In genomic region chr9:129131300-129132145, GRCh38 we compare ENCODE assay signal across 8 cellular contexts. TPM values are rescaled to one million over a fixed set of nuclear protein-coding genes. Genes with fewer than 3 reads are reported as not detected.
DNase-seq lines count a peak whose midpoint lies in the region; ATAC-seq and TF ChIP-seq lines count a peak whose summit lies in the region.

No MANE protein-coding gene starts in this region.

- ATAC-seq in CD4-positive, CD25-positive, alpha-beta regulatory T cell (ENCODE audit: low read depth in 2 of 2): peak; percentile 98 to 99
- peak; percentile 94 for ATAC-seq in lung (ENCODE audit: insufficient read depth, low FRiP score)

- H3K36me3 Mint-ChIP-seq in CD4-positive, CD25-positive, alpha-beta regulatory T cell: peaks cover 26% of the 10 kb centered on the region

- no peak overlapping the region for H3K4me3 ChIP-seq in CD4-positive, CD25-positive, alpha-beta regulatory T cell (ENCODE audit: low read depth, low read length)
- H3K4me3 ChIP-seq in GM23248 (no peak overlapping the region), colonic mucosa (no peak overlapping the region), lung (no peak overlapping the region)

- H3F3A ChIP-seq in GM23248 (ENCODE audit: insufficient read depth): no peaks in the 10 kb centered on the region

- peak; percentile 99 for TF ChIP-seq CTCF in colonic mucosa (IDR thresholded peaks at IDR 0.05)
- TF ChIP-seq CTCF in lung (IDR thresholded peaks at IDR 0.05; ENCODE audit: control extremely low read depth, extremely low read depth): peak; percentile 98

- no peaks in the 10 kb centered on the region for H4K20me1 ChIP-seq in GM23248 (ENCODE audit: insufficient read depth)

- H3K27me3 ChIP-seq in CD4-positive, CD25-positive, alpha-beta regulatory T cell (ENCODE audit: control insufficient read depth, insufficient read depth, low read length): no peaks in the 10 kb centered on the region
- no peaks in the 10 kb centered on the region for H3K27me3 ChIP-seq in GM23248 (replicated peaks; ENCODE audit: insufficient read depth)
- no peaks in the 10 kb centered on the region for H3K27me3 ChIP-seq in colonic mucosa
- no peaks in the 10 kb centered on the region for H3K27me3 ChIP-seq in lung (ENCODE audit: control insufficient read depth, insufficient read depth)

- H3K27ac ChIP-seq in CD4-positive, CD25-positive, alpha-beta regulatory T cell (ENCODE audit: insufficient read depth, low read length, poor library complexity, severe bottlenecking): no peak overlapping the region
- H3K27ac ChIP-seq in GM23248 (no peak overlapping the region), colonic mucosa (no peak overlapping the region), lung (ENCODE audit: low read depth in 1 of 2, low read length in 1 of 2) (no peak overlapping the region)

- intact Hi-C loops in colonic mucosa (cut with DNase I): no loop called here

- no peak overlapping the region for H3K9ac ChIP-seq in GM23248
- H3K9ac ChIP-seq in colonic mucosa (ENCODE audit: low read depth in 2 of 2, low read length in 2 of 2): no peak overlapping the region

- H3K79me2 ChIP-seq in GM23248 (ENCODE audit: insufficient read depth): no peaks in the 10 kb centered on the region; the same call in 1 of the 2 replicates

- peak overlapping the region in 1 of 3 donors; percentile 6 for H3K27ac Mint-ChIP-seq in CD4-positive, CD25-positive, alpha-beta regulatory T cell

- no peak overlapping the region for H3K4me2 ChIP-seq in GM23248 (ENCODE audit: unreplicated experiment)

- no peaks in the 10 kb centered on the region for H3K9me2 ChIP-seq in GM23248 (ENCODE audit: insufficient read depth)

- in situ Hi-C loops in GM23248 (cut with MboI): loop anchor here (5.0 to 10.0 kb wide), 2 partner anchors 486 to 653 kb away; no protein-coding TSS in a partner anchor

- H3K4me1 Mint-ChIP-seq in CD4-positive, CD25-positive, alpha-beta regulatory T cell: peaks cover 0 to 15% (median 7%) of the 10 kb centered on the region in 4 donors

- no peaks in the 10 kb centered on the region for H3K9me3 Mint-ChIP-seq in CD4-positive, CD25-positive, alpha-beta regulatory T cell

- peaks cover 5% of the 10 kb centered on the region for H3K4me1 ChIP-seq in CD4-positive, CD25-positive, alpha-beta regulatory T cell (ENCODE audit: control insufficient read depth, insufficient read depth, low read length, poor library complexity, severe bottlenecking)
- no peaks in the 10 kb centered on the region for H3K4me1 ChIP-seq in GM23248 (ENCODE audit: insufficient read depth)
- H3K4me1 ChIP-seq in colonic mucosa: no peaks in the 10 kb centered on the region
- peaks cover 0 to 7% of the 10 kb centered on the region in 2 donors for H3K4me1 ChIP-seq in lung (ENCODE audit: control insufficient read depth in 2 of 2, insufficient read depth in 2 of 2, low read length in 2 of 2)

- 34 to 44% methylated on average over 12 to 13 of the region's 13 CpGs for WGBS in GM23248 (ENCODE audit: low coverage in 1 of 2, low lambda C conversion rate in 2 of 2, missing lambda C conversion rate in 2 of 2), 2 experiments
- WGBS in lung, 2 donors: 44 to 46% methylated on average over 13 of the region's 13 CpGs

- H3K36me3 ChIP-seq in CD4-positive, CD25-positive, alpha-beta regulatory T cell (ENCODE audit: control insufficient read depth, insufficient read depth, low read length): peaks cover 45% of the 10 kb centered on the region
- H3K36me3 ChIP-seq in GM23248 (ENCODE audit: low read depth): peaks cover 2% of the 10 kb centered on the region; the same call in 1 of the 2 replicates
- H3K36me3 ChIP-seq in colonic mucosa: peaks cover 1% of the 10 kb centered on the region
- peaks cover 3 to 34% of the 10 kb centered on the region in 2 donors for H3K36me3 ChIP-seq in lung (ENCODE audit: control insufficient read depth in 2 of 2, insufficient read depth in 2 of 2, low read length in 2 of 2)

- DNase-seq in CD4-positive, CD25-positive, alpha-beta regulatory T cell: peak; percentile 72 to 86 (median 82)
- peak; percentile 77 for DNase-seq in GM23248
- peak; percentile 73 for DNase-seq in NCI-H2196 (lab: John Stamatoyannopoulos, UW; ENCODE audit: unreplicated experiment)
- DNase-seq in activated CD4-positive, alpha-beta T cell treated with anti-CD3 and anti-CD28 coated beads, Interleukin-2, amount 50 U/mL, for 24 hours (ENCODE audit: low read depth in 1 of 2, low spot score in 1 of 2): peak; percentile 77
- DNase-seq in colonic mucosa: peak; percentile 85
- DNase-seq in lung (ENCODE audit: low spot score): peak; percentile 82
- peak; percentile 71 for DNase-seq in stimulated activated CD8-positive, alpha-beta memory T cell treated with anti-CD3 and anti-CD28 coated beads, Interleukin-12 subunit alpha, Interleukin-12 subunit beta, amount 100 ng/mL, for 4 hours (ENCODE audit: low read depth)
- no peak for DNase-seq in NCI-H226

- peak overlapping the region in 1 of 4 donors; percentile 66 for H3K4me3 Mint-ChIP-seq in CD4-positive, CD25-positive, alpha-beta regulatory T cell

- H2AFZ ChIP-seq in GM23248: no peak overlapping the region

- H3K27me3 Mint-ChIP-seq in CD4-positive, CD25-positive, alpha-beta regulatory T cell: no peaks in the 10 kb centered on the region

- H3K9me3 ChIP-seq in CD4-positive, CD25-positive, alpha-beta regulatory T cell (ENCODE audit: control insufficient read depth in 2 of 2, low read length in 2 of 2): no peaks in the 10 kb centered on the region
- H3K9me3 ChIP-seq in GM23248 (ENCODE audit: low read depth) (no peaks in the 10 kb centered on the region), colonic mucosa (no peaks in the 10 kb centered on the region), lung (ENCODE audit: control insufficient read depth in 2 of 2, insufficient read depth in 1 of 2, low read length in 1 of 2) (no peaks in the 10 kb centered on the region)

RNA-seq across cellular contexts. Expression of gene PTPA, which starts 20.3 kb away (rescaled TPM):
- total RNA-seq in CD4-positive, CD25-positive, alpha-beta regulatory T cell: 53.7 TPM
- polyA plus RNA-seq in CD4-positive, CD25-positive, alpha-beta regulatory T cell: 10 to 100 TPM; 12.9 to 21.6 (median 16.0) TPM
- 96.9 and 113 TPM in 2 replicates for total RNA-seq in GM23248 (2014; rRNA removed; shearing (Covaris generic))
- polyA plus RNA-seq in GM23248 (2016; fragmentation: Nextera tagmentation; extraction: Ambion mirVana): 59.9 and 60.8 TPM in 2 replicates
- 100 to 1,000 TPM in 1 of 2 donors, 10 to 100 TPM in 1; 94.5 to 142 TPM for total RNA-seq in colonic mucosa
- 100 to 1,000 TPM in 1 of 2 donors, 10 to 100 TPM in 1; 62.5 to 145 TPM for total RNA-seq in lung
- 100 to 1,000 TPM; 103 to 130 TPM for polyA plus RNA-seq in lung

RNA-seq across cellular contexts. Expression of gene CRAT, which starts 20.9 kb away (rescaled TPM):
- total RNA-seq in CD4-positive, CD25-positive, alpha-beta regulatory T cell: 12.5 TPM
- polyA plus RNA-seq in CD4-positive, CD25-positive, alpha-beta regulatory T cell: 10 to 100 TPM in 2 of 4 donors, 1 to 10 TPM in 2; 8.7 to 11.4 (median 10.2) TPM
- 51.5 and 55.4 TPM in 2 replicates for total RNA-seq in GM23248 (2014; rRNA removed; shearing (Covaris generic))
- polyA plus RNA-seq in GM23248 (2016; fragmentation: Nextera tagmentation; extraction: Ambion mirVana) (61.4 and 66.0 TPM in 2 replicates), lung (10 to 100 TPM; 10.4 to 18.6 TPM)
- total RNA-seq in colonic mucosa (10 to 100 TPM; 62.3 to 78.3 TPM), lung (10 to 100 TPM; 14.5 to 26.0 TPM)

RNA-seq across cellular contexts. Expression of gene IER5L, which starts 46.5 kb away (rescaled TPM):
- 2.7 TPM for total RNA-seq in CD4-positive, CD25-positive, alpha-beta regulatory T cell
- polyA plus RNA-seq in CD4-positive, CD25-positive, alpha-beta regulatory T cell: not detected
- 69.4 and 81.7 TPM in 2 replicates for total RNA-seq in GM23248 (2014; rRNA removed; shearing (Covaris generic))
- 4.0 and 4.3 TPM in 2 replicates for polyA plus RNA-seq in GM23248 (2016; fragmentation: Nextera tagmentation; extraction: Ambion mirVana)
- total RNA-seq in colonic mucosa: 1 to 10 TPM; 9.1 to 9.6 TPM
- 10 to 100 TPM; 23.5 to 24.7 TPM for total RNA-seq in lung
- 10 to 100 TPM; 12.6 to 31.5 TPM for polyA plus RNA-seq in lung

RNA-seq across cellular contexts. Expression of gene DOLPP1, which starts 50.6 kb away (rescaled TPM):
- 3.9 TPM for total RNA-seq in CD4-positive, CD25-positive, alpha-beta regulatory T cell
- polyA plus RNA-seq in CD4-positive, CD25-positive, alpha-beta regulatory T cell: 1 to 10 TPM; 8.6 to 9.3 (median 8.9) TPM
- total RNA-seq in GM23248 (2014; rRNA removed; shearing (Covaris generic)): 11.5 and 11.6 TPM in 2 replicates
- polyA plus RNA-seq in GM23248 (2016; fragmentation: Nextera tagmentation; extraction: Ambion mirVana) (12.8 and 13.7 TPM in 2 replicates), lung (10 to 100 TPM in 1 of 2 donors, 1 to 10 TPM in 1; 7.8 to 12.2 TPM)
- total RNA-seq in colonic mucosa (10 to 100 TPM; 33.9 to 37.3 TPM), lung (10 to 100 TPM in 1 of 2 donors, 1 to 10 TPM in 1; 7.0 to 17.6 TPM)
